In genomic region chr6:161168281-161168891, GRCh38 we compare ENCODE assay signal across 9 cellular contexts.
DNase-seq lines count a peak whose midpoint lies in the region; ATAC-seq and TF ChIP-seq lines count a peak whose summit lies in the region.
"Had no signal": no experiment of that assay in that cellular context is flagged by ENCODE, and none has a peak within 500 bp of the region (broad histone marks: within the 10 kb centered on the region; RNA-seq: fewer than 3 reads in every experiment).

No MANE protein-coding gene starts in this region.

- intact Hi-C loops in prostate gland (cut with DNase I): no loop called here

- H3K27me3 ChIP-seq in ectodermal cell (ENCODE audit: control insufficient read depth, insufficient read depth, low read length, poor library complexity, severe bottlenecking) (no peaks in the 10 kb centered on the region), prostate gland (replicated peaks; ENCODE audit: insufficient read depth) (no peaks in the 10 kb centered on the region)

- peaks cover 8% of the 10 kb centered on the region for H3K36me3 Mint-ChIP-seq in osteocyte (ENCODE audit: unreplicated experiment)

- H3K9me3 ChIP-seq in ectodermal cell (ENCODE audit: control insufficient read depth, low read length) (no peaks in the 10 kb centered on the region), prostate gland (no peaks in the 10 kb centered on the region)

- H3K4me3 Mint-ChIP-seq in osteocyte (ENCODE audit: unreplicated experiment): no peak overlapping the region
- H3K4me3 Mint-ChIP-seq: stimulated activated naive CD8-positive, alpha-beta T cell treated with anti-CD3 and anti-CD28 coated beads, Interleukin-15, Interleukin-2, amounts not matched to agents 100 ng/mL and 50 ng/mL, for 24 hours had no signal

- H3K4me1 Mint-ChIP-seq in osteocyte (ENCODE audit: unreplicated experiment): peaks cover 27% of the 10 kb centered on the region

- no peaks in the 10 kb centered on the region for H3K9me3 Mint-ChIP-seq in osteocyte (ENCODE audit: unreplicated experiment)
- H3K9me3 Mint-ChIP-seq: stimulated activated naive CD8-positive, alpha-beta T cell treated with anti-CD3 and anti-CD28 coated beads, Interleukin-15, Interleukin-2, amounts not matched to agents 100 ng/mL and 50 ng/mL, for 24 hours had no signal

- H3K36me3 ChIP-seq in ectodermal cell (ENCODE audit: control insufficient read depth, insufficient read depth, low read length) (peaks cover 17% of the 10 kb centered on the region), prostate gland (no peaks in the 10 kb centered on the region)

- no peak for ATAC-seq in GM21786 (IDR thresholded peaks at IDR 0.05; ENCODE audit: unreplicated experiment)

- peak overlapping the region; percentile 32 for H3K27ac Mint-ChIP-seq in osteocyte (ENCODE audit: unreplicated experiment)
- H3K27ac Mint-ChIP-seq: stimulated activated naive CD8-positive, alpha-beta T cell treated with anti-CD3 and anti-CD28 coated beads, Interleukin-15, Interleukin-2, amounts not matched to agents 100 ng/mL and 50 ng/mL, for 24 hours had no signal

- peak overlapping the region; percentile 72 for H3K27ac ChIP-seq in ectodermal cell (ENCODE audit: insufficient read depth, low read depth, low read length, poor library complexity, severe bottlenecking)
- H3K27ac ChIP-seq in prostate gland: no peak overlapping the region

- H3K27me3 Mint-ChIP-seq in osteocyte (ENCODE audit: unreplicated experiment): no peaks in the 10 kb centered on the region
- H3K27me3 Mint-ChIP-seq: stimulated activated naive CD8-positive, alpha-beta T cell treated with anti-CD3 and anti-CD28 coated beads, Interleukin-15, Interleukin-2, amounts not matched to agents 100 ng/mL and 50 ng/mL, for 24 hours had no signal

- DNase-seq in GM03348 (ENCODE audit: low spot score): peak; percentile 82
- peak; percentile 89 for DNase-seq in NCI-H345 treated with DMSO at 0.1 percent for 48 hours (lab: John Stamatoyannopoulos, UW; ENCODE audit: unreplicated experiment)
- DNase-seq in osteocyte (ENCODE audit: extremely low spot score, unreplicated experiment): peak; percentile 85
- no peak for DNase-seq in GM19240 (ENCODE audit: insufficient read length, low spot score)
- no peak for DNase-seq in prostate gland (ENCODE audit: low spot score)
- DNase-seq in NCI-H1048 (lab: John Stamatoyannopoulos, UW): no peak

- TF ChIP-seq CTCF in osteocyte (IDR thresholded peaks at IDR 0.05): no peak
- TF ChIP-seq CTCF in prostate gland (IDR thresholded peaks at IDR 0.05): no peak

- no peak overlapping the region for H3K4me3 ChIP-seq in ectodermal cell (ENCODE audit: insufficient read depth, low read depth, low read length)
- no peak overlapping the region for H3K4me3 ChIP-seq in prostate gland

- H3K4me1 ChIP-seq in ectodermal cell (ENCODE audit: control insufficient read depth, insufficient read depth, low read length) (peaks cover 29% of the 10 kb centered on the region), prostate gland (replicated peaks) (no peaks in the 10 kb centered on the region)

- TF ChIP-seq POLR2A in prostate gland (IDR thresholded peaks at IDR 0.05): no peak

- 35 to 36% methylated on average over 14 of the region's 14 CpGs for WGBS in ectodermal cell, 2 experiments
- WGBS in prostate gland: 63% methylated on average over 14 of the region's 14 CpGs

Comparison
In these comparisons a context has a peak if more than half of its experiments do, and no peak if none do; other contexts are left out.
1. DNase-seq: peak in GM03348 (single experiment), NCI-H345 treated with DMSO at 0.1 percent for 48 hours (single experiment) and osteocyte (single experiment); none in GM19240 (single experiment), prostate gland (single experiment) and NCI-H1048 (single experiment).